Comparison of ENCODE assay signal across 1 cellular context in the genomic region with DNA sequence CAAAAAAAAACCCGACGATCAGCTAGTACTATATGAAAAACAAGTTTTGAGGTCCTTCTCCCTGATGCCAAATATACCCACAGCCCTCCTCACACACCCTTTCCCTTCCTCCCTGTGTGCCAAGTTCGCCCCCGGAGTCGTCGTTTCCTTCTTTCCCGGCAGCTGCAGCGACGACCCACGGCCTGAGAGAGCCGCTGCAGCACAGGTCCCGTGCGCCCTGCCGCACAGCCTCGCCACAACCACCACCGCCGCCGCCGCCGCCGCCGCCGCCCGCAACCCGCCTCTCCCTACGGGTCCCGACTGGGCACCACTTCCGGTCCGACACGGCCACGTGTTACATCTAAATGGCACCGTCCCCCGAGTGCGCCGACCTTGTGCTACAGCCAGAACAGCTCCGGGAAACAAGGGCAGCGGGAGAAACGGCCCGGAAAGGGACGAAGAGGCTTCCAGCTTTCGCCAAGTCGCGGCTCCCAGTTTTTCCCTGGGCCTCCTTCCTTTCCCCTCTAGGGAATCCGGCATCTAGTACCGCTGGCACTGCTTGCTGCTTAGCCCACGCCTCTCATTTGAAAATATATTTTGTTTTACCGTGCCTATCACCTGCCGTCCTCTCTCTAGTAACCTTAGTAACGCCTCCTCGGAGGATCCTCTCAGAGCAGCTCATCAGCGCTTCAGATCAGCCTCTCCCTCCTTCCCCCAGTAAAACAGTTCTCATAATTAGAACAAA.
TF ChIP-seq lines count a peak whose summit lies in the region.

A gene with protein sequence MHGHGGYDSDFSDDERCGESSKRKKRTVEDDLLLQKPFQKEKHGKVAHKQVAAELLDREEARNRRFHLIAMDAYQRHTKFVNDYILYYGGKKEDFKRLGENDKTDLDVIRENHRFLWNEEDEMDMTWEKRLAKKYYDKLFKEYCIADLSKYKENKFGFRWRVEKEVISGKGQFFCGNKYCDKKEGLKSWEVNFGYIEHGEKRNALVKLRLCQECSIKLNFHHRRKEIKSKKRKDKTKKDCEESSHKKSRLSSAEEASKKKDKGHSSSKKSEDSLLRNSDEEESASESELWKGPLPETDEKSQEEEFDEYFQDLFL (minus strand): TSS at position 315 of the 724 bp plus-strand sequence. CDS start 2,486 bp downstream, outside the sequence.

TF ChIP-seq in HepG2, 621 proteins besides CTCF, POLR2A, EP300 and RAD21 (continued from another document and continues in another):
- no peak; the same call in 1 of the 2 replicates for TF ChIP-seq GPN1 (CRISPR knock-in tag; IDR thresholded peaks at IDR 0.05; ENCODE audit: borderline replicate concordance)
- TF ChIP-seq PPARG (CRISPR knock-in tag; conservative IDR thresholded peaks at IDR 0.05) = no peak
- TF ChIP-seq, protein P1, sequence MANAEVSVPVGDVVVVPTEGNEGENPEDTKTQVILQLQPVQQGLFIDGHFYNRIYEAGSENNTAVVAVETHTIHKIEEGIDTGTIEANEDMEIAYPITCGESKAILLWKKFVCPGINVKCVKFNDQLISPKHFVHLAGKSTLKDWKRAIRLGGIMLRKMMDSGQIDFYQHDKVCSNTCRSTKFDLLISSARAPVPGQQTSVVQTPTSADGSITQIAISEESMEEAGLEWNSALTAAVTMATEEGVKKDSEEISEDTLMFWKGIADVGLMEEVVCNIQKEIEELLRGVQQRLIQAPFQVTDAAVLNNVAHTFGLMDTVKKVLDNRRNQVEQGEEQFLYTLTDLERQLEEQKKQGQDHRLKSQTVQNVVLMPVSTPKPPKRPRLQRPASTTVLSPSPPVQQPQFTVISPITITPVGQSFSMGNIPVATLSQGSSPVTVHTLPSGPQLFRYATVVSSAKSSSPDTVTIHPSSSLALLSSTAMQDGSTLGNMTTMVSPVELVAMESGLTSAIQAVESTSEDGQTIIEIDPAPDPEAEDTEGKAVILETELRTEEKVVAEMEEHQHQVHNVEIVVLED (CRISPR knock-in tag; IDR thresholded peaks at IDR 0.05; ENCODE audit: borderline replicate concordance) = peak; percentile 87
- TF ChIP-seq ZNF569 (CRISPR knock-in tag; IDR thresholded peaks at IDR 0.05; ENCODE audit: borderline replicate concordance) = no peak
- TF ChIP-seq POLR2G (IDR thresholded peaks at IDR 0.05; ENCODE audit: low read depth, low read length) = peak; percentile 68
- TF ChIP-seq AKAP8 (CRISPR knock-in tag; IDR thresholded peaks at IDR 0.05) = peak; percentile 82; the same call in 1 of the 2 replicates
- peak; percentile 93 for TF ChIP-seq ZNF670 (CRISPR knock-in tag; IDR thresholded peaks at IDR 0.05; ENCODE audit: borderline replicate concordance)
- peak; percentile 99 for TF ChIP-seq GABPB1 (CRISPR knock-in tag; IDR thresholded peaks at IDR 0.05)
- TF ChIP-seq ZNF431 (CRISPR knock-in tag; IDR thresholded peaks at IDR 0.05; ENCODE audit: borderline replicate concordance, low read depth) = peak; percentile 44; the same call in 1 of the 2 replicates
- peak; percentile 75; the same call in 1 of the 2 replicates for TF ChIP-seq NR2F2 (IDR thresholded peaks at IDR 0.05; ENCODE audit: borderline replicate concordance, low read depth)
- peak; percentile 89; the same call in 1 of the 2 replicates for TF ChIP-seq FOXK1 (CRISPR knock-in tag; IDR thresholded peaks at IDR 0.05; ENCODE audit: borderline replicate concordance, low read depth)
- TF ChIP-seq TCF7L2 (IDR thresholded peaks at IDR 0.05; ENCODE audit: low read depth, low read length) = no peak
- no peak; the same call in 1 of the 2 replicates for TF ChIP-seq ZNF652 (CRISPR knock-in tag; IDR thresholded peaks at IDR 0.05; ENCODE audit: borderline replicate concordance, low read depth)
- TF ChIP-seq, protein P2, sequence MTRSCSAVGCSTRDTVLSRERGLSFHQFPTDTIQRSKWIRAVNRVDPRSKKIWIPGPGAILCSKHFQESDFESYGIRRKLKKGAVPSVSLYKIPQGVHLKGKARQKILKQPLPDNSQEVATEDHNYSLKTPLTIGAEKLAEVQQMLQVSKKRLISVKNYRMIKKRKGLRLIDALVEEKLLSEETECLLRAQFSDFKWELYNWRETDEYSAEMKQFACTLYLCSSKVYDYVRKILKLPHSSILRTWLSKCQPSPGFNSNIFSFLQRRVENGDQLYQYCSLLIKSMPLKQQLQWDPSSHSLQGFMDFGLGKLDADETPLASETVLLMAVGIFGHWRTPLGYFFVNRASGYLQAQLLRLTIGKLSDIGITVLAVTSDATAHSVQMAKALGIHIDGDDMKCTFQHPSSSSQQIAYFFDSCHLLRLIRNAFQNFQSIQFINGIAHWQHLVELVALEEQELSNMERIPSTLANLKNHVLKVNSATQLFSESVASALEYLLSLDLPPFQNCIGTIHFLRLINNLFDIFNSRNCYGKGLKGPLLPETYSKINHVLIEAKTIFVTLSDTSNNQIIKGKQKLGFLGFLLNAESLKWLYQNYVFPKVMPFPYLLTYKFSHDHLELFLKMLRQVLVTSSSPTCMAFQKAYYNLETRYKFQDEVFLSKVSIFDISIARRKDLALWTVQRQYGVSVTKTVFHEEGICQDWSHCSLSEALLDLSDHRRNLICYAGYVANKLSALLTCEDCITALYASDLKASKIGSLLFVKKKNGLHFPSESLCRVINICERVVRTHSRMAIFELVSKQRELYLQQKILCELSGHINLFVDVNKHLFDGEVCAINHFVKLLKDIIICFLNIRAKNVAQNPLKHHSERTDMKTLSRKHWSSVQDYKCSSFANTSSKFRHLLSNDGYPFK (CRISPR knock-in tag; IDR thresholded peaks at IDR 0.05; ENCODE audit: borderline replicate concordance) = peak; percentile 94
- TF ChIP-seq KMT2B (CRISPR knock-in tag; IDR thresholded peaks at IDR 0.05) = peak; percentile 98
- peak; percentile 87; the same call in 1 of the 2 replicates for TF ChIP-seq NFKB2 (CRISPR knock-in tag; IDR thresholded peaks at IDR 0.05; ENCODE audit: borderline replicate concordance)
- TF ChIP-seq ONECUT2 (CRISPR knock-in tag; IDR thresholded peaks at IDR 0.05) = no peak
- TF ChIP-seq RXRB (CRISPR knock-in tag; IDR thresholded peaks at IDR 0.05; ENCODE audit: borderline replicate concordance) = peak; percentile 81
- peak; percentile 90 for TF ChIP-seq ZNF501 (CRISPR knock-in tag; IDR thresholded peaks at IDR 0.05)
- TF ChIP-seq NR2F1 (CRISPR knock-in tag; IDR thresholded peaks at IDR 0.05) = peak; percentile 61 to 70
- peak; percentile 96 for TF ChIP-seq HOXA3 (CRISPR knock-in tag; IDR thresholded peaks at IDR 0.05)
- TF ChIP-seq, protein P3, sequence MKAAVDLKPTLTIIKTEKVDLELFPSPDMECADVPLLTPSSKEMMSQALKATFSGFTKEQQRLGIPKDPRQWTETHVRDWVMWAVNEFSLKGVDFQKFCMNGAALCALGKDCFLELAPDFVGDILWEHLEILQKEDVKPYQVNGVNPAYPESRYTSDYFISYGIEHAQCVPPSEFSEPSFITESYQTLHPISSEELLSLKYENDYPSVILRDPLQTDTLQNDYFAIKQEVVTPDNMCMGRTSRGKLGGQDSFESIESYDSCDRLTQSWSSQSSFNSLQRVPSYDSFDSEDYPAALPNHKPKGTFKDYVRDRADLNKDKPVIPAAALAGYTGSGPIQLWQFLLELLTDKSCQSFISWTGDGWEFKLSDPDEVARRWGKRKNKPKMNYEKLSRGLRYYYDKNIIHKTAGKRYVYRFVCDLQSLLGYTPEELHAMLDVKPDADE (CRISPR knock-in tag; IDR thresholded peaks at IDR 0.05) = no peak
- TF ChIP-seq ZNF451 (CRISPR knock-in tag; IDR thresholded peaks at IDR 0.05) = peak; percentile 73; the same call in 1 of the 2 replicates
- TF ChIP-seq, protein P4, sequence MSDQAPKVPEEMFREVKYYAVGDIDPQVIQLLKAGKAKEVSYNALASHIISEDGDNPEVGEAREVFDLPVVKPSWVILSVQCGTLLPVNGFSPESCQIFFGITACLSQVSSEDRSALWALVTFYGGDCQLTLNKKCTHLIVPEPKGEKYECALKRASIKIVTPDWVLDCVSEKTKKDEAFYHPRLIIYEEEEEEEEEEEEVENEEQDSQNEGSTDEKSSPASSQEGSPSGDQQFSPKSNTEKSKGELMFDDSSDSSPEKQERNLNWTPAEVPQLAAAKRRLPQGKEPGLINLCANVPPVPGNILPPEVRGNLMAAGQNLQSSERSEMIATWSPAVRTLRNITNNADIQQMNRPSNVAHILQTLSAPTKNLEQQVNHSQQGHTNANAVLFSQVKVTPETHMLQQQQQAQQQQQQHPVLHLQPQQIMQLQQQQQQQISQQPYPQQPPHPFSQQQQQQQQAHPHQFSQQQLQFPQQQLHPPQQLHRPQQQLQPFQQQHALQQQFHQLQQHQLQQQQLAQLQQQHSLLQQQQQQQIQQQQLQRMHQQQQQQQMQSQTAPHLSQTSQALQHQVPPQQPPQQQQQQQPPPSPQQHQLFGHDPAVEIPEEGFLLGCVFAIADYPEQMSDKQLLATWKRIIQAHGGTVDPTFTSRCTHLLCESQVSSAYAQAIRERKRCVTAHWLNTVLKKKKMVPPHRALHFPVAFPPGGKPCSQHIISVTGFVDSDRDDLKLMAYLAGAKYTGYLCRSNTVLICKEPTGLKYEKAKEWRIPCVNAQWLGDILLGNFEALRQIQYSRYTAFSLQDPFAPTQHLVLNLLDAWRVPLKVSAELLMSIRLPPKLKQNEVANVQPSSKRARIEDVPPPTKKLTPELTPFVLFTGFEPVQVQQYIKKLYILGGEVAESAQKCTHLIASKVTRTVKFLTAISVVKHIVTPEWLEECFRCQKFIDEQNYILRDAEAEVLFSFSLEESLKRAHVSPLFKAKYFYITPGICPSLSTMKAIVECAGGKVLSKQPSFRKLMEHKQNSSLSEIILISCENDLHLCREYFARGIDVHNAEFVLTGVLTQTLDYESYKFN (CRISPR knock-in tag; conservative IDR thresholded peaks at IDR 0.05) = peak; percentile 58; the same call in 1 of the 2 replicates
- TF ChIP-seq, protein P5, sequence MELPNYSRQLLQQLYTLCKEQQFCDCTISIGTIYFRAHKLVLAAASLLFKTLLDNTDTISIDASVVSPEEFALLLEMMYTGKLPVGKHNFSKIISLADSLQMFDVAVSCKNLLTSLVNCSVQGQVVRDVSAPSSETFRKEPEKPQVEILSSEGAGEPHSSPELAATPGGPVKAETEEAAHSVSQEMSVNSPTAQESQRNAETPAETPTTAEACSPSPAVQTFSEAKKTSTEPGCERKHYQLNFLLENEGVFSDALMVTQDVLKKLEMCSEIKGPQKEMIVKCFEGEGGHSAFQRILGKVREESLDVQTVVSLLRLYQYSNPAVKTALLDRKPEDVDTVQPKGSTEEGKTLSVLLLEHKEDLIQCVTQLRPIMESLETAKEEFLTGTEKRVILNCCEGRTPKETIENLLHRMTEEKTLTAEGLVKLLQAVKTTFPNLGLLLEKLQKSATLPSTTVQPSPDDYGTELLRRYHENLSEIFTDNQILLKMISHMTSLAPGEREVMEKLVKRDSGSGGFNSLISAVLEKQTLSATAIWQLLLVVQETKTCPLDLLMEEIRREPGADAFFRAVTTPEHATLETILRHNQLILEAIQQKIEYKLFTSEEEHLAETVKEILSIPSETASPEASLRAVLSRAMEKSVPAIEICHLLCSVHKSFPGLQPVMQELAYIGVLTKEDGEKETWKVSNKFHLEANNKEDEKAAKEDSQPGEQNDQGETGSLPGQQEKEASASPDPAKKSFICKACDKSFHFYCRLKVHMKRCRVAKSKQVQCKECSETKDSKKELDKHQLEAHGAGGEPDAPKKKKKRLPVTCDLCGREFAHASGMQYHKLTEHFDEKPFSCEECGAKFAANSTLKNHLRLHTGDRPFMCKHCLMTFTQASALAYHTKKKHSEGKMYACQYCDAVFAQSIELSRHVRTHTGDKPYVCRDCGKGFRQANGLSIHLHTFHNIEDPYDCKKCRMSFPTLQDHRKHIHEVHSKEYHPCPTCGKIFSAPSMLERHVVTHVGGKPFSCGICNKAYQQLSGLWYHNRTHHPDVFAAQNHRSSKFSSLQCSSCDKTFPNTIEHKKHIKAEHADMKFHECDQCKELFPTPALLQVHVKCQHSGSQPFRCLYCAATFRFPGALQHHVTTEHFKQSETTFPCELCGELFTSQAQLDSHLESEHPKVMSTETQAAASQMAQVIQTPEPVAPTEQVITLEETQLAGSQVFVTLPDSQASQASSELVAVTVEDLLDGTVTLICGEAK (IDR thresholded peaks at IDR 0.05) = peak; percentile 92
- TF ChIP-seq, protein P5 (CRISPR knock-in tag; IDR thresholded peaks at IDR 0.05) = peak; percentile 88
